Comparison of ENCODE assay signal across 23 cellular contexts in the genomic region with DNA sequence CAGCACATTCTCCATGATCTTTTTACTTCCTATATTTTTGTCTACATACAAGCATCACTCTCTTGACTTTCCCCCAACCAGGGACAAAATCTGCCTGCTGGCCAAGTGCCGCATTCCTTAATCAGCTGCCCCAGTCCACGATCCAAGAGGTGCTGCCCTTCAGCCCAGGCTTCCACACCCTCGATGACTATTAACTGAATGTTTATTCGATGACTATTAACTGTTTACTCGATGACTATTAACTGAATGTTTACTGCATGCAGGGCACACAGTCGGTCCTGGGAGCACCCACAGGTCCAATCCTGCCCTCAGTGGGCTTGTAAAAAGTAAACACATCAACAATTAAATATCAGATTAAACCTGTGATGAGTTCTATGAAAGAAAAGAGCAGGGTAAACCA.
"Had no signal": no experiment of that assay in that cellular context is flagged by ENCODE, and none has a peak within 500 bp of the region (broad histone marks: within the 10 kb centered on the region; RNA-seq: fewer than 3 reads in every experiment).

No MANE protein-coding gene starts in this region.

- DNase-seq: activated B cell treated with CpG ODN at 0.5 μM for 24 hours; activated CD4-positive, alpha-beta memory T cell treated with anti-CD3 and anti-CD28 coated beads for 36 hours; activated CD4-positive, alpha-beta T cell treated with anti-CD3 and anti-CD28 coated beads for 36 hours; activated CD4-positive, alpha-beta T cell treated with anti-CD3 and anti-CD28 coated beads, Interleukin-2, amount 10 ng/mL, durations not matched to agents 24 days and 14 days; activated CD8-positive, alpha-beta memory T cell treated with anti-CD3 and anti-CD28 coated beads, Interleukin-2, amount 50 U/mL, for 48 hours; activated CD8-positive, alpha-beta T cell treated with anti-CD3 and anti-CD28 coated beads, Interleukin-2, amount 10 ng/mL, durations not matched to agents 7 days and 5 days; activated gamma-delta T cell; activated naive CD4-positive, alpha-beta T cell; activated naive CD4-positive, alpha-beta T cell treated with anti-CD3 and anti-CD28 coated beads, Interleukin-2, amount 10 ng/mL, durations not matched to agents 7 days and 5 days; activated naive CD8-positive, alpha-beta T cell treated with anti-CD3 and anti-CD28 coated beads, Interleukin-2, amount 10 ng/mL, durations not matched to agents 7 days and 5 days; activated T-cell treated with anti-CD3 and anti-CD28 coated beads for 4 hours; activated T-cell treated with anti-CD3 and anti-CD28 coated beads, Interleukin-2, amount 50 U/mL, for 24 hours; activated T-cell treated with anti-CD3 and anti-CD28 coated beads, Interleukin-2, amount 50 U/mL, for 72 hours; effector CD8-positive, alpha-beta T cell; foreskin fibroblast; heart left ventricle; T-helper 1 cell; T-helper 17 cell; T1000; WERI-Rb-1 had no signal

- ATAC-seq: activated CD4-positive, alpha-beta T cell treated with anti-CD3 and anti-CD28 coated beads for 36 hours; activated CD4-positive, CD25-positive, alpha-beta regulatory T cell treated with anti-CD3 and anti-CD28 coated beads, Interleukin-2, amount 50 U/mL, for 24 hours; activated CD8-positive, alpha-beta T cell treated with anti-CD3 and anti-CD28 coated beads, Interleukin-2, amount 10 ng/mL, durations not matched to agents 7 days and 5 days; activated naive CD4-positive, alpha-beta T cell treated with anti-CD3 and anti-CD28 coated beads, Interleukin-2, amount 50 U/mL, for 72 hours; activated T-cell treated with anti-CD3 and anti-CD28 coated beads, Interleukin-2, amount 50 U/mL, for 72 hours; heart left ventricle; T-helper 17 cell had no signal

- H3K4me1 ChIP-seq: ascending aorta, heart left ventricle had no signal

- H3K27me3 ChIP-seq: ascending aorta had no signal

- H3K36me3 ChIP-seq: ascending aorta, heart left ventricle, WERI-Rb-1 had no signal

- H3K9me3 ChIP-seq: ascending aorta, heart left ventricle had no signal

- H3K27ac ChIP-seq: ascending aorta, heart left ventricle, WERI-Rb-1 had no signal

- H3K4me3 ChIP-seq: ascending aorta, heart left ventricle had no signal
